22 cellular contexts compared by ENCODE assay signal in the genomic region with DNA sequence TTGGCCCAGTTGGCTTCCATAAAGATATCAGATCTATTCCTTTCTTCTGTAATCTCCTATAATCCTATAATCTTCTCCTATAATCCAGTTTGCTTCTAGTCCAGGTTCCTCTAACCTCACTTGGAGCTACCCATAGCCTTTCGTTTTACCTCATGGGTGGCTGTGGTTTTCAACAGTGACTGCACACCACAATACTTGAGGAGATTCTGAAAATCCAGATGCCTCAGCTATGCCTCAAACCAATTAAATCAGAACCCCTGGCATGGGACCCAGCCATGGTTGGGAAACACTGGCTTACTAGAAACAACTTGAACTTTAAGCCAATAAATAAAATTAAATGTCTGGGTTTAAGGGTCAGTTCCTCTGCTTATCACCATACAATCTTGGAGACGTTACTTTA.
"Had no signal": no experiment of that assay in that cellular context is flagged by ENCODE, and none has a peak within 500 bp of the region (broad histone marks: within the 10 kb centered on the region; RNA-seq: fewer than 3 reads in every experiment).

No MANE protein-coding gene starts in this region.

- H3K4me1 ChIP-seq: esophagus squamous epithelium, prostate gland, right atrium auricular region, suprapubic skin, tibial nerve had no signal

- H3K27me3 ChIP-seq: esophagus squamous epithelium, ovary, right atrium auricular region, suprapubic skin, tibial nerve had no signal

- H3K27ac ChIP-seq: esophagus squamous epithelium, ovary, prostate gland, right atrium auricular region, suprapubic skin, tibial nerve had no signal

- H3K9me3 ChIP-seq: esophagus squamous epithelium, ovary, prostate gland, right atrium auricular region, suprapubic skin had no signal

- ATAC-seq: activated CD4-positive, alpha-beta T cell treated with anti-CD3 and anti-CD28 coated beads for 36 hours; activated T-cell treated with anti-CD3 and anti-CD28 coated beads, Interleukin-2, amount 50 U/mL, for 4 hours; left ventricle myocardium superior; natural killer cell treated with Interleukin-12 subunit alpha and Interleukin-12 subunit beta and Interleukin-15 and Interleukin-18, amount 100 ng/mL, for 72 hours; WTC11 had no signal

- H3K36me3 ChIP-seq: esophagus squamous epithelium, ovary, prostate gland, right atrium auricular region, suprapubic skin, tibial nerve had no signal

- H3K4me3 ChIP-seq: esophagus squamous epithelium, ovary, prostate gland, right atrium auricular region, suprapubic skin, tibial nerve had no signal

- DNase-seq: activated CD4-positive, alpha-beta T cell treated with anti-CD3 and anti-CD28 coated beads for 36 hours; activated CD4-positive, alpha-beta T cell treated with anti-CD3 and anti-CD28 coated beads, Interleukin-2, amount 50 U/mL, for 4 hours; activated CD8-positive, alpha-beta memory T cell treated with anti-CD3 and anti-CD28 coated beads, Interleukin-2, amount 50 U/mL, for 48 hours; activated naive CD4-positive, alpha-beta T cell treated with Interleukin-2 at 50 U/mL for 16 hours; activated naive CD8-positive, alpha-beta T cell treated with anti-CD3 and anti-CD28 coated beads for 36 hours; activated T-cell treated with anti-CD3 and anti-CD28 coated beads, Interleukin-2, amount 50 U/mL, for 4 hours; amniotic stem cell; cortex of kidney; endodermal cell; esophagus squamous epithelium; foreskin fibroblast; left ventricle myocardium superior; mammary epithelial cell; midbrain; ovary; T-helper 9 cell had no signal
